ENCODE assay signal across 12 cellular contexts in genomic region chr22:37571258-37571991, GRCh38. TPM values are rescaled to one million over a fixed set of nuclear protein-coding genes. Genes with fewer than 3 reads are reported as not detected.
A peak's percentile ranks its signal among the peaks of the same experiment; 100 is the strongest.
DNase-seq lines count a peak whose midpoint lies in the region; FAIRE-seq and TF ChIP-seq lines count a peak whose summit lies in the region.
"Had no signal": no experiment of that assay in that cellular context is flagged by ENCODE, and none has a peak within 500 bp of the region (broad histone marks: within the 10 kb centered on the region; RNA-seq: fewer than 3 reads in every experiment).

No MANE protein-coding gene starts in this region.

- H3F3A ChIP-seq in SK-N-SH (replicated peaks; ENCODE audit: insufficient read depth) = peaks cover 7% of the 10 kb centered on the region

- peaks cover 51% of the 10 kb centered on the region for H4K20me1 ChIP-seq in SK-N-SH (ENCODE audit: insufficient read depth)
- peaks cover 3% of the 10 kb centered on the region for H4K20me1 ChIP-seq in endothelial cell of umbilical vein (replicated peaks; ENCODE audit: control insufficient read depth, extremely low read depth, insufficient read depth, low read length)

- peak; percentile 31; the same call in 1 of the 2 replicates for TF ChIP-seq CTCF in SK-N-SH (IDR thresholded peaks at IDR 0.05)
- peak; percentile 18 to 35 for TF ChIP-seq CTCF in endothelial cell of umbilical vein (IDR thresholded peaks at IDR 0.05; ENCODE audit: extremely low read depth in 1 of 2, insufficient read depth in 1 of 2, low read depth in 1 of 2, low read length in 2 of 2)

- WGBS in SK-N-SH (ENCODE audit: low lambda C conversion rate) = 66% methylated on average over 8 of the region's 16 CpGs

- H3K79me2 ChIP-seq in SK-N-SH (ENCODE audit: insufficient read depth) (peaks cover 25% of the 10 kb centered on the region), endothelial cell of umbilical vein (ENCODE audit: control insufficient read depth, insufficient read depth, low read length) (peaks cover 13% of the 10 kb centered on the region)

- BruUV-seq in endothelial cell of umbilical vein (replicated peaks; lab: Mats Ljungman, UMichigan) = no TSS peak

- H3K27ac ChIP-seq in SK-N-SH (ENCODE audit: low read depth in 2 of 2, low read length in 1 of 2) (no peak overlapping the region), endothelial cell of umbilical vein (ENCODE audit: insufficient read depth, low read depth, low read length) (no peak overlapping the region), temporal lobe (ENCODE audit: low read depth, low read length) (peak overlapping the region; percentile 95)
- H3K27ac ChIP-seq in effector memory CD4-positive, alpha-beta T cell (ENCODE audit: insufficient read depth, low read length, poor library complexity, severe bottlenecking) = no peak overlapping the region

- H3K4me2 ChIP-seq in SK-N-SH (no peak overlapping the region), endothelial cell of umbilical vein (ENCODE audit: insufficient read depth, low read length) (no peak overlapping the region)

- CTCF ChIA-PET in SK-N-SH (lab: Yijun Ruan, JAX) (interaction anchor here (1.0 to 20.5 kb wide), 5 partner anchors 10 to 36 kb away, joined by 5 to 647 read pairs (median 9); partner anchors contain the start of gene GGA1), endothelial cell of umbilical vein (lab: Charles Lee) (interaction anchor here (1.3 to 21.8 kb wide), 4 partner anchors 20 to 29 kb away, joined by 3 to 977 read pairs (median 44); no protein-coding TSS in a partner anchor)

- H3K27me3 ChIP-seq in SK-N-SH (ENCODE audit: insufficient read depth) (no peaks in the 10 kb centered on the region), endothelial cell of umbilical vein (ENCODE audit: control insufficient read depth in 2 of 2, insufficient read depth in 2 of 2, low read length in 2 of 2) (no peaks in the 10 kb centered on the region)
- no peaks in the 10 kb centered on the region for H3K27me3 ChIP-seq in effector memory CD4-positive, alpha-beta T cell (replicated peaks; ENCODE audit: control insufficient read depth, insufficient read depth, low read length, poor library complexity, severe bottlenecking)

- dilution Hi-C loops in endothelial cell of umbilical vein (cut with MboI; ENCODE audit: extremely low pct_ligation_motif_present, low sequenced_read_pairs) = no loop called here

- H3K9me1 ChIP-seq in endothelial cell of umbilical vein (replicated peaks; ENCODE audit: control insufficient read depth, extremely low read depth, insufficient read depth, low read length) = no peaks in the 10 kb centered on the region

- POLR2A ChIA-PET in SK-N-SH (lab: Yijun Ruan, JAX) = no interaction called here
- POLR2A ChIA-PET in endothelial cell of umbilical vein (lab: Charles Lee) = no interaction called here

- H3K4me3 ChIP-seq in SK-N-SH (ENCODE audit: low read depth in 2 of 2, low read length in 1 of 2) (no peak overlapping the region), endothelial cell of umbilical vein (replicated peaks in 1 of 3; ENCODE audit: insufficient read depth in 1 of 3, low read depth in 1 of 3, low read length in 3 of 3) (no peak overlapping the region)
- H3K4me3 ChIP-seq in effector memory CD4-positive, alpha-beta T cell (ENCODE audit: insufficient read depth, low read depth, low read length, poor library complexity, severe bottlenecking) = no peak overlapping the region
- H3K4me3 ChIP-seq: HAP-1 had no signal

- DNase-seq in HPDE6-E6E7 (ENCODE audit: extremely low spot score) = peak; percentile 66
- DNase-seq in SK-N-SH = peak; percentile 38
- DNase-seq in endothelial cell of umbilical vein (ENCODE audit: low read depth, low spot score) = no peak
- no peak for DNase-seq in activated CD8-positive, alpha-beta memory T cell treated with anti-CD3 and anti-CD28 coated beads, Interleukin-2, amount 50 U/mL, for 48 hours
- DNase-seq in GM12891 (ENCODE audit: insufficient read length, low spot score) = no peak
- DNase-seq in effector memory CD4-positive, alpha-beta T cell = no peak
- DNase-seq: activated T-cell treated with anti-CD3 and anti-CD28 coated beads, Interleukin-2, amount 50 U/mL, for 24 hours; NCI-H1436 treated with DMSO at 0.1 percent for 48 hours; small intestine had no signal

- H2AFZ ChIP-seq in SK-N-SH (ENCODE audit: low read depth) (no peak overlapping the region), endothelial cell of umbilical vein (ENCODE audit: low read depth, low read length) (no peak overlapping the region)

- TF ChIP-seq POLR2A in endothelial cell of umbilical vein (IDR thresholded peaks at IDR 0.05; ENCODE audit: low read depth, low read length) = peak; percentile 1
- no peak for TF ChIP-seq POLR2A in GM12891 (IDR thresholded peaks at IDR 0.05; ENCODE audit: low read depth, low read length)

- FAIRE-seq in endothelial cell of umbilical vein (lab: Jason Lieb, UNC) = peak; percentile 70
- FAIRE-seq in GM12891 (lab: Jason Lieb, UNC) = no peak
- FAIRE-seq: small intestine had no signal

- H3K9me2 ChIP-seq in SK-N-SH = no peaks in the 10 kb centered on the region

- TF ChIP-seq EP300 in SK-N-SH (IDR thresholded peaks at IDR 0.05; ENCODE audit: borderline replicate concordance in 1 of 2, low read depth in 1 of 2, low read length in 1 of 2) = no peak

- no peak for TF ChIP-seq RAD21 in SK-N-SH (IDR thresholded peaks at IDR 0.05; ENCODE audit: low read length)

- H3K9ac ChIP-seq in SK-N-SH (no peak overlapping the region), endothelial cell of umbilical vein (replicated peaks; ENCODE audit: extremely low read depth, insufficient read depth, low read length) (no peak overlapping the region)

- H3K4me1 ChIP-seq in SK-N-SH (ENCODE audit: control insufficient read depth in 1 of 2, insufficient read depth in 2 of 2, low read depth in 1 of 2, low read length in 1 of 2) = no peaks in the 10 kb centered on the region; a peak in 1 of 4 replicates
- peaks cover 9% of the 10 kb centered on the region for H3K4me1 ChIP-seq in endothelial cell of umbilical vein (ENCODE audit: control insufficient read depth, extremely low read depth, insufficient read depth, low read length)
- peaks cover 11% of the 10 kb centered on the region for H3K4me1 ChIP-seq in effector memory CD4-positive, alpha-beta T cell (ENCODE audit: control insufficient read depth, insufficient read depth, low read length, poor library complexity, severe bottlenecking)
- H3K4me1 ChIP-seq: HAP-1 had no signal

- H3K9me3 ChIP-seq in SK-N-SH = no peaks in the 10 kb centered on the region
- no peaks in the 10 kb centered on the region for H3K9me3 ChIP-seq in endothelial cell of umbilical vein (replicated peaks; ENCODE audit: control insufficient read depth, insufficient read depth, low read length)
- no peaks in the 10 kb centered on the region for H3K9me3 ChIP-seq in effector memory CD4-positive, alpha-beta T cell (ENCODE audit: control insufficient read depth, low read length)
- H3K9me3 ChIP-seq: HAP-1 had no signal

- intact Hi-C loops in endothelial cell of umbilical vein (cut with micrococcal nuclease) = loop anchor here (1.0 kb wide), 1 partner anchor 26 kb away; no protein-coding TSS in a partner anchor

- H3K36me3 ChIP-seq in SK-N-SH (replicated peaks in 1 of 2; ENCODE audit: control insufficient read depth in 1 of 2, insufficient read depth in 2 of 2, low read length in 1 of 2) = peaks cover 3 to 19% of the 10 kb centered on the region in 2 experiments
- peaks cover 17 to 24% of the 10 kb centered on the region in 2 experiments for H3K36me3 ChIP-seq in endothelial cell of umbilical vein (ENCODE audit: control insufficient read depth in 2 of 2, extremely low read depth in 1 of 2, insufficient read depth in 2 of 2, low read length in 2 of 2)
- H3K36me3 ChIP-seq in effector memory CD4-positive, alpha-beta T cell (ENCODE audit: control insufficient read depth, insufficient read depth, low read length) = no peaks in the 10 kb centered on the region

RNA-seq across cellular contexts. Expression of gene LGALS2, which starts 8.5 kb away (rescaled TPM):
- polyA plus RNA-seq in SK-N-SH (2012; rRNA removed) (not detected in 2 replicates), endothelial cell of umbilical vein (not detected in 2 replicates)
- not detected in 2 replicates for polyA plus RNA-seq in SK-N-SH (2012; cell fraction: cytosol; rRNA removed)
- not detected in 2 replicates for polyA plus RNA-seq in SK-N-SH (2012; cell fraction: nucleus; rRNA removed)
- total RNA-seq in endothelial cell of umbilical vein (not detected in 2 replicates), temporal lobe (not detected)
- not detected in 2 replicates for polyA plus RNA-seq in endothelial cell of umbilical vein (2011; cell fraction: cytosol; rRNA removed)
- polyA plus RNA-seq in endothelial cell of umbilical vein (2011; cell fraction: nucleus; rRNA removed) = not detected in 2 replicates
- not detected in 2 replicates for polyA plus RNA-seq in endothelial cell of umbilical vein (2012)
- not detected in 2 replicates for polyA minus RNA-seq in endothelial cell of umbilical vein
- not detected for polyA minus RNA-seq in endothelial cell of umbilical vein (2011; cell fraction: cytosol; rRNA and poly(A)+ RNA removed)
- not detected in 2 replicates for polyA minus RNA-seq in endothelial cell of umbilical vein (2011; cell fraction: nucleus; rRNA and poly(A)+ RNA removed)
- 1.1 TPM for polyA plus RNA-seq in GM12891 (2012; ENCODE audit: low read depth, missing spikeins)
- total RNA-seq: dermis microvascular lymphatic vessel endothelial cell had no signal

RNA-seq across cellular contexts. Expression of gene CDC42EP1, which starts 11.1 kb away (rescaled TPM):
- polyA plus RNA-seq in SK-N-SH (2012; rRNA removed) = 11.5 and 24.9 TPM in 2 replicates
- polyA plus RNA-seq in SK-N-SH (2012; cell fraction: cytosol; rRNA removed) = 8.9 and 15.8 TPM in 2 replicates
- polyA plus RNA-seq in SK-N-SH (2012; cell fraction: nucleus; rRNA removed) = 14.2 and 19.4 TPM in 2 replicates
- total RNA-seq in endothelial cell of umbilical vein = 141 and 146 TPM in 2 replicates
- 82.2 and 100 TPM in 2 replicates for polyA plus RNA-seq in endothelial cell of umbilical vein
- polyA plus RNA-seq in endothelial cell of umbilical vein (2011; cell fraction: cytosol; rRNA removed) = 34.6 and 54.8 TPM in 2 replicates
- polyA plus RNA-seq in endothelial cell of umbilical vein (2011; cell fraction: nucleus; rRNA removed) = 26.2 and 27.8 TPM in 2 replicates
- polyA plus RNA-seq in endothelial cell of umbilical vein (2012) = 55.5 and 78.4 TPM in 2 replicates
- 16.9 and 24.9 TPM in 2 replicates for polyA minus RNA-seq in endothelial cell of umbilical vein
- 33.0 TPM for polyA minus RNA-seq in endothelial cell of umbilical vein (2011; cell fraction: cytosol; rRNA and poly(A)+ RNA removed)
- polyA minus RNA-seq in endothelial cell of umbilical vein (2011; cell fraction: nucleus; rRNA and poly(A)+ RNA removed) = 13.5 and 26.4 TPM in 2 replicates
- 3.4 TPM for total RNA-seq in temporal lobe
- not detected for polyA plus RNA-seq in GM12891 (2012; ENCODE audit: low read depth, missing spikeins)

RNA-seq across cellular contexts. Expression of gene GGA1, which starts 37.2 kb away (rescaled TPM):
- polyA plus RNA-seq in SK-N-SH (2012; rRNA removed) (81.1 and 99.4 TPM in 2 replicates), endothelial cell of umbilical vein (54.1 and 75.6 TPM in 2 replicates)
- polyA plus RNA-seq in SK-N-SH (2012; cell fraction: cytosol; rRNA removed) = 26.3 and 38.0 TPM in 2 replicates
- 424 and 495 TPM in 2 replicates for polyA plus RNA-seq in SK-N-SH (2012; cell fraction: nucleus; rRNA removed)
- total RNA-seq in endothelial cell of umbilical vein (55.9 and 67.5 TPM in 2 replicates), temporal lobe (27.5 TPM)
- 21.0 and 32.6 TPM in 2 replicates for polyA plus RNA-seq in endothelial cell of umbilical vein (2011; cell fraction: cytosol; rRNA removed)
- 228 and 233 TPM in 2 replicates for polyA plus RNA-seq in endothelial cell of umbilical vein (2011; cell fraction: nucleus; rRNA removed)
- polyA plus RNA-seq in endothelial cell of umbilical vein (2012) = 33.6 and 34.6 TPM in 2 replicates
- polyA minus RNA-seq in endothelial cell of umbilical vein = 40.4 and 48.0 TPM in 2 replicates
- 13.4 TPM for polyA minus RNA-seq in endothelial cell of umbilical vein (2011; cell fraction: cytosol; rRNA and poly(A)+ RNA removed)
- polyA minus RNA-seq in endothelial cell of umbilical vein (2011; cell fraction: nucleus; rRNA and poly(A)+ RNA removed) = 47.3 and 65.5 TPM in 2 replicates
- polyA plus RNA-seq in GM12891 (2012; ENCODE audit: low read depth, missing spikeins) = 44.9 TPM

RNA-seq across cellular contexts. Expression of gene CARD10, which starts 52.2 kb away (rescaled TPM):
- polyA plus RNA-seq in SK-N-SH (2012; rRNA removed) (13.9 and 14.5 TPM in 2 replicates), endothelial cell of umbilical vein (36.1 and 42.0 TPM in 2 replicates)
- 4.4 and 7.2 TPM in 2 replicates for polyA plus RNA-seq in SK-N-SH (2012; cell fraction: cytosol; rRNA removed)
- 27.9 and 29.5 TPM in 2 replicates for polyA plus RNA-seq in SK-N-SH (2012; cell fraction: nucleus; rRNA removed)
- total RNA-seq in endothelial cell of umbilical vein (39.5 and 40.6 TPM in 2 replicates), temporal lobe (4.7 TPM)
- 21.1 and 28.5 TPM in 2 replicates for polyA plus RNA-seq in endothelial cell of umbilical vein (2011; cell fraction: cytosol; rRNA removed)
- 44.8 and 58.7 TPM in 2 replicates for polyA plus RNA-seq in endothelial cell of umbilical vein (2011; cell fraction: nucleus; rRNA removed)
- 19.0 and 22.9 TPM in 2 replicates for polyA plus RNA-seq in endothelial cell of umbilical vein (2012)
- polyA minus RNA-seq in endothelial cell of umbilical vein = 23.6 and 26.9 TPM in 2 replicates
- polyA minus RNA-seq in endothelial cell of umbilical vein (2011; cell fraction: cytosol; rRNA and poly(A)+ RNA removed) = 12.5 TPM
- polyA minus RNA-seq in endothelial cell of umbilical vein (2011; cell fraction: nucleus; rRNA and poly(A)+ RNA removed) = 12.6 and 21.3 TPM in 2 replicates
- polyA plus RNA-seq in GM12891 (2012; ENCODE audit: low read depth, missing spikeins) = not detected

Comparison
In these comparisons a context has a peak if more than half of its experiments do, and no peak if none do; other contexts are left out.
1. DNase-seq: peak in HPDE6-E6E7 (single experiment) and SK-N-SH (single experiment); none in endothelial cell of umbilical vein (single experiment), activated CD8-positive, alpha-beta memory T cell treated with anti-CD3 and anti-CD28 coated beads, Interleukin-2, amount 50 U/mL, for 48 hours (single experiment), GM12891 (single experiment) and effector memory CD4-positive, alpha-beta T cell (0 of 3).
2. RNA of gene CDC42EP1, which starts 11.1 kb away (total RNA-seq): 141 to 146 TPM in endothelial cell of umbilical vein; 3.4 TPM in temporal lobe (single experiment); every median in the first group is over 10 times any median in the second.